1 cellular context compared by ENCODE assay signal in genomic region chr7:99392046-99392445, GRCh38.
TF ChIP-seq lines count a peak whose summit lies in the region.

No MANE protein-coding gene starts in this region.

TF ChIP-seq in endothelial cell of umbilical vein, 7 proteins besides CTCF, POLR2A, EP300 and RAD21:
- TF ChIP-seq MYC (IDR thresholded peaks at IDR 0.05; ENCODE audit: low read depth, low read length), result no peak
- no peak for TF ChIP-seq POLR2AphosphoS5 (IDR thresholded peaks at IDR 0.05; ENCODE audit: insufficient read depth, low read depth, low read length)
- TF ChIP-seq MAX (IDR thresholded peaks at IDR 0.05; ENCODE audit: insufficient read depth, insufficient read length), result no peak
- no peak for TF ChIP-seq FOS (IDR thresholded peaks at IDR 0.05; ENCODE audit: borderline replicate concordance, insufficient read depth, low read length)
- TF ChIP-seq EZH2 (IDR thresholded peaks at IDR 0.05; ENCODE audit: borderline replicate concordance, low read depth, low read length, severe bottlenecking), result no peak
- TF ChIP-seq JUN (IDR thresholded peaks at IDR 0.05; ENCODE audit: borderline replicate concordance, insufficient read depth, insufficient read length, low read depth), result no peak
- no peak for TF ChIP-seq GATA2 (IDR thresholded peaks at IDR 0.05; ENCODE audit: insufficient read depth, insufficient read length, low read depth, low read length)
